2 cellular contexts compared by ENCODE assay signal in the genomic region with DNA sequence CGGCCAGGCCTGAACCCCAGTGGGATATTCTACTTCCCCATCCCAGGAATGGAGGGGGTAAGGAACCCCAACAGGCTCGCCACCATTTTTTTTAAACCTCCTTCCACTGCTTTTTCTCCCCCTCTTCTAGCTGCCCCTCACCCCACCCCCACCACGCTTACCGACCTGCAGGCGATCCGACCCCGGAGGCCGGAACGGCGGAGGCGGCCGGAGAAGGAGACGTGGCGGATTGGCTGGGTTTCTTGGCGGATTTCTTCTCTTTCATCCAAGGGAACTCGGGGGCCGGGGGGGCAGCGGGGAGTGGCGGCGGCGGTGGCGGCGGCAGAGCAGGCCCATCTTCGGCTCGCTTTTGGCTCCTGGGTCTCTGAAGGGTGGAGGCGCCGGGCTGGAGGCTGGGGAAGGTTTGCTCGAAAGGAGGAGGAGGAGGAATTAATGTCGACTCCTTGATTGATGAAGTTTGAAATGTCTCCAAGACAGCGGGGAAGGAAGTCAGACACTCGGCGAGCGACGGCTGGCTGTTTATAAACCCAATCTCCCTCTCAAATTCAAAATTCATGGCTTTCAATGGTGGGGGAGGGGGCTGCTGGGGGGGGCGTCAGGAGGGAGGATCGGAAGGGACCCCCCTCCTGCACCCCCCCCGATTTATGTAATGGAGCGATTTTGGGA.
TF ChIP-seq lines count a peak whose summit lies in the region.

No MANE protein-coding gene starts in this region.

TF ChIP-seq in SK-N-SH, 30 proteins besides CTCF, POLR2A, EP300 and RAD21 (continued from another document):
- TF ChIP-seq, protein P1, sequence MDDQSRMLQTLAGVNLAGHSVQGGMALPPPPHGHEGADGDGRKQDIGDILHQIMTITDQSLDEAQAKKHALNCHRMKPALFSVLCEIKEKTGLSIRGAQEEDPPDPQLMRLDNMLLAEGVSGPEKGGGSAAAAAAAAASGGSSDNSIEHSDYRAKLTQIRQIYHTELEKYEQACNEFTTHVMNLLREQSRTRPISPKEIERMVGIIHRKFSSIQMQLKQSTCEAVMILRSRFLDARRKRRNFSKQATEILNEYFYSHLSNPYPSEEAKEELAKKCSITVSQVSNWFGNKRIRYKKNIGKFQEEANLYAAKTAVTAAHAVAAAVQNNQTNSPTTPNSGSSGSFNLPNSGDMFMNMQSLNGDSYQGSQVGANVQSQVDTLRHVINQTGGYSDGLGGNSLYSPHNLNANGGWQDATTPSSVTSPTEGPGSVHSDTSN (IDR thresholded peaks at IDR 0.05), result 0 out of 2 replicates have a peak, but pooled peaks have one; percentile 5
- TF ChIP-seq, protein P2, sequence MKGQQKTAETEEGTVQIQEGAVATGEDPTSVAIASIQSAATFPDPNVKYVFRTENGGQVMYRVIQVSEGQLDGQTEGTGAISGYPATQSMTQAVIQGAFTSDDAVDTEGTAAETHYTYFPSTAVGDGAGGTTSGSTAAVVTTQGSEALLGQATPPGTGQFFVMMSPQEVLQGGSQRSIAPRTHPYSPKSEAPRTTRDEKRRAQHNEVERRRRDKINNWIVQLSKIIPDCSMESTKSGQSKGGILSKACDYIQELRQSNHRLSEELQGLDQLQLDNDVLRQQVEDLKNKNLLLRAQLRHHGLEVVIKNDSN (IDR thresholded peaks at IDR 0.05; ENCODE audit: borderline replicate concordance, low read depth), result no peak
- no peak for TF ChIP-seq SIN3A (IDR thresholded peaks at IDR 0.05; ENCODE audit: borderline replicate concordance, low read depth, low read length)

TF ChIP-seq in SK-N-SH treated with all-trans-retinoic acid at 6 μM for 48 hours, 23 proteins besides CTCF, POLR2A, EP300 and RAD21 (continued from another document):
- TF ChIP-seq, protein P3, sequence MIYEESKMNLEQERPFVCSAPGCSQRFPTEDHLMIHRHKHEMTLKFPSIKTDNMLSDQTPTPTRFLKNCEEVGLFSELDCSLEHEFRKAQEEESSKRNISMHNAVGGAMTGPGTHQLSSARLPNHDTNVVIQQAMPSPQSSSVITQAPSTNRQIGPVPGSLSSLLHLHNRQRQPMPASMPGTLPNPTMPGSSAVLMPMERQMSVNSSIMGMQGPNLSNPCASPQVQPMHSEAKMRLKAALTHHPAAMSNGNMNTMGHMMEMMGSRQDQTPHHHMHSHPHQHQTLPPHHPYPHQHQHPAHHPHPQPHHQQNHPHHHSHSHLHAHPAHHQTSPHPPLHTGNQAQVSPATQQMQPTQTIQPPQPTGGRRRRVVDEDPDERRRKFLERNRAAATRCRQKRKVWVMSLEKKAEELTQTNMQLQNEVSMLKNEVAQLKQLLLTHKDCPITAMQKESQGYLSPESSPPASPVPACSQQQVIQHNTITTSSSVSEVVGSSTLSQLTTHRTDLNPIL (CRISPR knock-in tag; IDR thresholded peaks at IDR 0.05; ENCODE audit: low read depth), result no peak
- TF ChIP-seq BACH2 (CRISPR knock-in tag; IDR thresholded peaks at IDR 0.05; ENCODE audit: borderline replicate concordance), result no peak
- no peak for TF ChIP-seq RARB (CRISPR knock-in tag; IDR thresholded peaks at IDR 0.05)
- no peak for TF ChIP-seq ZFP3 (CRISPR knock-in tag; IDR thresholded peaks at IDR 0.05)
- TF ChIP-seq TOX (CRISPR knock-in tag; IDR thresholded peaks at IDR 0.05; ENCODE audit: borderline replicate concordance), result no peak
- no peak for TF ChIP-seq OSR1 (CRISPR knock-in tag; IDR thresholded peaks at IDR 0.05)
- TF ChIP-seq ZNF565 (CRISPR knock-in tag; conservative IDR thresholded peaks at IDR 0.05; ENCODE audit: low read depth), result no peak
- TF ChIP-seq TCF4 (CRISPR knock-in tag; IDR thresholded peaks at IDR 0.05; ENCODE audit: borderline replicate concordance), result no peak
- TF ChIP-seq, protein P4, sequence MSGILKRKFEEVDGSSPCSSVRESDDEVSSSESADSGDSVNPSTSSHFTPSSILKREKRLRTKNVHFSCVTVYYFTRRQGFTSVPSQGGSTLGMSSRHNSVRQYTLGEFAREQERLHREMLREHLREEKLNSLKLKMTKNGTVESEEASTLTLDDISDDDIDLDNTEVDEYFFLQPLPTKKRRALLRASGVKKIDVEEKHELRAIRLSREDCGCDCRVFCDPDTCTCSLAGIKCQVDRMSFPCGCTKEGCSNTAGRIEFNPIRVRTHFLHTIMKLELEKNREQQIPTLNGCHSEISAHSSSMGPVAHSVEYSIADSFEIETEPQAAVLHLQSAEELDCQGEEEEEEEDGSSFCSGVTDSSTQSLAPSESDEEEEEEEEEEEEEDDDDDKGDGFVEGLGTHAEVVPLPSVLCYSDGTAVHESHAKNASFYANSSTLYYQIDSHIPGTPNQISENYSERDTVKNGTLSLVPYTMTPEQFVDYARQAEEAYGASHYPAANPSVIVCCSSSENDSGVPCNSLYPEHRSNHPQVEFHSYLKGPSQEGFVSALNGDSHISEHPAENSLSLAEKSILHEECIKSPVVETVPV (CRISPR knock-in tag; IDR thresholded peaks at IDR 0.05), result no peak
- TF ChIP-seq, protein P5, sequence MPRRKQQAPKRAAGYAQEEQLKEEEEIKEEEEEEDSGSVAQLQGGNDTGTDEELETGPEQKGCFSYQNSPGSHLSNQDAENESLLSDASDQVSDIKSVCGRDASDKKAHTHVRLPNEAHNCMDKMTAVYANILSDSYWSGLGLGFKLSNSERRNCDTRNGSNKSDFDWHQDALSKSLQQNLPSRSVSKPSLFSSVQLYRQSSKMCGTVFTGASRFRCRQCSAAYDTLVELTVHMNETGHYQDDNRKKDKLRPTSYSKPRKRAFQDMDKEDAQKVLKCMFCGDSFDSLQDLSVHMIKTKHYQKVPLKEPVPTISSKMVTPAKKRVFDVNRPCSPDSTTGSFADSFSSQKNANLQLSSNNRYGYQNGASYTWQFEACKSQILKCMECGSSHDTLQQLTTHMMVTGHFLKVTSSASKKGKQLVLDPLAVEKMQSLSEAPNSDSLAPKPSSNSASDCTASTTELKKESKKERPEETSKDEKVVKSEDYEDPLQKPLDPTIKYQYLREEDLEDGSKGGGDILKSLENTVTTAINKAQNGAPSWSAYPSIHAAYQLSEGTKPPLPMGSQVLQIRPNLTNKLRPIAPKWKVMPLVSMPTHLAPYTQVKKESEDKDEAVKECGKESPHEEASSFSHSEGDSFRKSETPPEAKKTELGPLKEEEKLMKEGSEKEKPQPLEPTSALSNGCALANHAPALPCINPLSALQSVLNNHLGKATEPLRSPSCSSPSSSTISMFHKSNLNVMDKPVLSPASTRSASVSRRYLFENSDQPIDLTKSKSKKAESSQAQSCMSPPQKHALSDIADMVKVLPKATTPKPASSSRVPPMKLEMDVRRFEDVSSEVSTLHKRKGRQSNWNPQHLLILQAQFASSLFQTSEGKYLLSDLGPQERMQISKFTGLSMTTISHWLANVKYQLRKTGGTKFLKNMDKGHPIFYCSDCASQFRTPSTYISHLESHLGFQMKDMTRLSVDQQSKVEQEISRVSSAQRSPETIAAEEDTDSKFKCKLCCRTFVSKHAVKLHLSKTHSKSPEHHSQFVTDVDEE (CRISPR knock-in tag; IDR thresholded peaks at IDR 0.05), result no peak
- no peak for TF ChIP-seq ZFP30 (CRISPR knock-in tag; IDR thresholded peaks at IDR 0.05)
- no peak for TF ChIP-seq PPARA (CRISPR knock-in tag; IDR thresholded peaks at IDR 0.05; ENCODE audit: borderline replicate concordance)
- no peak for TF ChIP-seq ARNTL (CRISPR knock-in tag; IDR thresholded peaks at IDR 0.05; ENCODE audit: borderline replicate concordance, low read depth)
- TF ChIP-seq, protein P6, sequence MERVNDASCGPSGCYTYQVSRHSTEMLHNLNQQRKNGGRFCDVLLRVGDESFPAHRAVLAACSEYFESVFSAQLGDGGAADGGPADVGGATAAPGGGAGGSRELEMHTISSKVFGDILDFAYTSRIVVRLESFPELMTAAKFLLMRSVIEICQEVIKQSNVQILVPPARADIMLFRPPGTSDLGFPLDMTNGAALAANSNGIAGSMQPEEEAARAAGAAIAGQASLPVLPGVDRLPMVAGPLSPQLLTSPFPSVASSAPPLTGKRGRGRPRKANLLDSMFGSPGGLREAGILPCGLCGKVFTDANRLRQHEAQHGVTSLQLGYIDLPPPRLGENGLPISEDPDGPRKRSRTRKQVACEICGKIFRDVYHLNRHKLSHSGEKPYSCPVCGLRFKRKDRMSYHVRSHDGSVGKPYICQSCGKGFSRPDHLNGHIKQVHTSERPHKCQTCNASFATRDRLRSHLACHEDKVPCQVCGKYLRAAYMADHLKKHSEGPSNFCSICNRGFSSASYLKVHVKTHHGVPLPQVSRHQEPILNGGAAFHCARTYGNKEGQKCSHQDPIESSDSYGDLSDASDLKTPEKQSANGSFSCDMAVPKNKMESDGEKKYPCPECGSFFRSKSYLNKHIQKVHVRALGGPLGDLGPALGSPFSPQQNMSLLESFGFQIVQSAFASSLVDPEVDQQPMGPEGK (CRISPR knock-in tag; IDR thresholded peaks at IDR 0.05; ENCODE audit: borderline replicate concordance), result no peak
TF ChIP-seq in SK-N-SH treated with all-trans-retinoic acid at 6 μM for 48 hours: peak in this region for 0.
